ENCODE assay signal across 10 cellular contexts in the genomic region with DNA sequence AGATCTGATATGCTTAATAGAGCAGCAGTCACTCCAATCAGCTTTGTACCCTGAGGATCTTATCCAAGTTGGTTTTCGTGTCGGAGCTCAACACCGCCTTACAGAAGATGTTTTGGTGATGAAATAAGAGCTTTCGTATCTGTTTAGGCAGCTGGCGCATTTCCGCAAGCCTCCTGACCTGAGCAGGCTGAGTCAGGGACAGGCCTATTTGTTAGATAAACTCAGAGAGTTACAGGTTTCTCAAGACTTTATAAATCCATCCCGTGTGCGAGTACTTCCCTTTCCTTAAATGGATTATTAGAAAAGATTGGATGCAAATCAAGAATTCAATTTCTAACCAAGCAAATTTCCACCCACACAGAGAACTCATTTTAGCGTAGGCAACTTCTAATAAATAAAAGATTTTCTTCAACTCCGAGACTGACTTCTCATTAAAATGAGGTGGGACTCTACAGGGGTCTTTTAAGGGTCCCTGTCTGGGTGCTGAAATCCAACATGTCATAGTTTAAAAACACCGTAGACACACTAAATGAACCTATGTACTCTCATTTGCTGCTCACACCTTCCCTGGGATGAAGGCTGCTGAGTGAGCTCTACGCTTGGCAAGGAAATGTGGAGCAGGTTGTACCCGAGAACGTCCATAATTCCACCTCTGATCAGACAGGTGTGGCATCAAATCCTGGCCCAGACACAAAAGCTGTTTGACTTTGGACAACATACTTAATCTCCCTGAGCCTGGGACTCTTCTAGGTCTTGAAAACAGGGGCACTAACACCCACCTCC.
DNase-seq lines count a peak whose midpoint lies in the region; ATAC-seq and TF ChIP-seq lines count a peak whose summit lies in the region.
"Had no signal": no experiment of that assay in that cellular context is flagged by ENCODE, and none has a peak within 500 bp of the region (broad histone marks: within the 10 kb centered on the region; RNA-seq: fewer than 3 reads in every experiment).

No MANE protein-coding gene starts in this region.

- intact Hi-C loops in HCT116 (cut with micrococcal nuclease) (no loop called here), MCF 10A (cut with micrococcal nuclease) (loop anchor here (5.0 kb wide), 2 partner anchors 79 to 154 kb away; no protein-coding TSS in a partner anchor), stomach (cut with DNase I; ENCODE audit: low total_unique reads) (no loop called here)

- BruUV-seq in HCT116 (replicated peaks; lab: Mats Ljungman, UMichigan) (no TSS peak), MCF 10A (replicated peaks; lab: Mats Ljungman, UMichigan) (TSS peak; percentile 91)

- POLR2A ChIA-PET in HCT116 (lab: Charles Lee) (no interaction called here), MCF 10A (lab: Yijun Ruan, JAX) (interaction anchor here (0.7 to 2.3 kb wide), 11 partner anchors 17 to 135 kb away, joined by 3 to 10 read pairs (median 4); a partner anchor contains a TSS)

- no peaks in the 10 kb centered on the region for H3K79me2 ChIP-seq in HCT116 (ENCODE audit: insufficient read depth, low read length)

- peak overlapping the region; percentile 93 for H3K27ac Mint-ChIP-seq in MCF 10A (ENCODE audit: low read depth, unreplicated experiment)
- no peak overlapping the region for H3K27ac Mint-ChIP-seq in osteocyte (ENCODE audit: unreplicated experiment)

- CTCF ChIA-PET in HCT116 (lab: Charles Lee) (no interaction called here), MCF 10A (lab: Yijun Ruan, JAX) (interaction anchor here (0.6 to 0.7 kb wide), 3 partner anchors 94 to 144 kb away, joined by 3 read pairs; no protein-coding TSS in a partner anchor)

- TF ChIP-seq RAD21 in HCT116 (IDR thresholded peaks at IDR 0.05; ENCODE audit: low read depth) = no peak

- H3K9me3 Mint-ChIP-seq in MCF 10A (ENCODE audit: unreplicated experiment) (no peaks in the 10 kb centered on the region), osteocyte (ENCODE audit: unreplicated experiment) (no peaks in the 10 kb centered on the region)

- no peaks in the 10 kb centered on the region for H3K9me2 ChIP-seq in HCT116 (ENCODE audit: insufficient read depth)

- H3K9ac ChIP-seq in HCT116 (ENCODE audit: low read length) = peak overlapping the region; percentile 32; the same call in 1 of the 2 replicates

- peaks cover 25% of the 10 kb centered on the region for H3K4me1 Mint-ChIP-seq in MCF 10A (ENCODE audit: insufficient read depth, unreplicated experiment)
- H3K4me1 Mint-ChIP-seq in osteocyte (ENCODE audit: unreplicated experiment) = peaks cover 22% of the 10 kb centered on the region

- no peak for TF ChIP-seq EP300 in stomach (IDR thresholded peaks at IDR 0.05)

- TF ChIP-seq POLR2A in HCT116 (IDR thresholded peaks at IDR 0.05; ENCODE audit: borderline replicate concordance, extremely low read depth, insufficient read depth, insufficient read length) = no peak
- TF ChIP-seq POLR2A in stomach (IDR thresholded peaks at IDR 0.05) = no peak

- no peak overlapping the region for H3K4me3 ChIP-seq in HCT116 (replicated peaks in 1 of 2; ENCODE audit: low read depth in 1 of 2, low read length in 2 of 2)
- H3K4me3 ChIP-seq in kidney epithelial cell (ENCODE audit: low read depth, low read length) = no peak overlapping the region
- H3K4me3 ChIP-seq in stomach = no peak overlapping the region

- no peak for DNase-seq in HCT116 (ENCODE audit: low read depth, low spot score)
- DNase-seq in MCF 10A (ENCODE audit: unreplicated experiment) = peak; percentile 94
- peak; percentile 72 for DNase-seq in kidney epithelial cell (ENCODE audit: low read depth)
- peak; percentile 68 for DNase-seq in stomach
- DNase-seq in osteocyte (ENCODE audit: extremely low spot score, unreplicated experiment) = no peak
- DNase-seq in NCI-H510A (lab: John Stamatoyannopoulos, UW) = no peak
- DNase-seq in HuH-7 (ENCODE audit: low spot score) = no peak
- no peak for DNase-seq in NCI-H82 (lab: John Stamatoyannopoulos, UW)
- DNase-seq: activated CD4-positive, alpha-beta T cell treated with anti-CD3 and anti-CD28 coated beads, Interleukin-2, amount 50 U/mL, for 1 hour; occipital lobe had no signal

- peaks cover 15 to 61% of the 10 kb centered on the region in 2 experiments for H3K4me1 ChIP-seq in HCT116 (ENCODE audit: control insufficient read depth in 1 of 2, insufficient read depth in 2 of 2, low read length in 2 of 2)
- H3K4me1 ChIP-seq in stomach = peaks cover under 1 to 21% (median 15%) of the 10 kb centered on the region in 4 donors

- no peaks in the 10 kb centered on the region for H4K20me1 ChIP-seq in HCT116 (ENCODE audit: insufficient read depth)

- no peak for TF ChIP-seq CTCF in HCT116 (IDR thresholded peaks at IDR 0.05 in 2 of 3, conservative IDR thresholded peaks at IDR 0.05 in 1 of 3; ENCODE audit: borderline replicate concordance in 1 of 3, insufficient read depth in 1 of 3, low read depth in 2 of 3, low read length in 2 of 3)
- TF ChIP-seq CTCF in MCF 10A (IDR thresholded peaks at IDR 0.05; ENCODE audit: unreplicated experiment) = no peak
- TF ChIP-seq CTCF in kidney epithelial cell (IDR thresholded peaks at IDR 0.05; ENCODE audit: insufficient read depth, low read length, poor library complexity, severe bottlenecking) = no peak
- no peak for TF ChIP-seq CTCF in stomach (IDR thresholded peaks at IDR 0.05)
- no peak for TF ChIP-seq CTCF in osteocyte (IDR thresholded peaks at IDR 0.05)

- 0 out of 2 replicates have a peak overlapping the region, but pooled peaks have one; percentile 14 for H3K4me2 ChIP-seq in HCT116 (ENCODE audit: low read length)

- H2AFZ ChIP-seq in HCT116 (ENCODE audit: low read depth, low read length, poor library complexity, severe bottlenecking) = no peak overlapping the region

- H3K27me3 Mint-ChIP-seq in MCF 10A (ENCODE audit: insufficient read depth, unreplicated experiment) = no peaks in the 10 kb centered on the region
- no peaks in the 10 kb centered on the region for H3K27me3 Mint-ChIP-seq in osteocyte (ENCODE audit: unreplicated experiment)

- WGBS in stomach, 5 donors = 38 to 48% (median 39%) methylated on average over 14 of the region's 14 CpGs

- H3K36me3 Mint-ChIP-seq in MCF 10A (ENCODE audit: insufficient read depth, unreplicated experiment) (no peaks in the 10 kb centered on the region), osteocyte (ENCODE audit: unreplicated experiment) (no peaks in the 10 kb centered on the region)

- H3K9me3 ChIP-seq in HCT116 (ENCODE audit: control insufficient read depth in 1 of 2, insufficient read depth in 1 of 2, low read depth in 1 of 2, low read length in 2 of 2) (no peaks in the 10 kb centered on the region), stomach (no peaks in the 10 kb centered on the region)

- no peaks in the 10 kb centered on the region for H3K36me3 ChIP-seq in HCT116 (ENCODE audit: control insufficient read depth in 1 of 2, insufficient read depth in 2 of 2, low read length in 2 of 2)
- no peaks in the 10 kb centered on the region for H3K36me3 ChIP-seq in kidney epithelial cell (ENCODE audit: control insufficient read depth, insufficient read depth, low read length)
- no peaks in the 10 kb centered on the region for H3K36me3 ChIP-seq in stomach

- H3K27ac ChIP-seq in HCT116 (ENCODE audit: low read depth, low read length) = peak overlapping the region; percentile 50
- H3K27ac ChIP-seq in stomach = peak overlapping the region; percentile 51 to 82 (median 76)

- H3K27me3 ChIP-seq in HCT116 (ENCODE audit: insufficient read depth, low read length) (no peaks in the 10 kb centered on the region), kidney epithelial cell (ENCODE audit: control insufficient read depth, insufficient read depth, low read length) (no peaks in the 10 kb centered on the region), stomach (no peaks in the 10 kb centered on the region)

- no peak for ATAC-seq in HCT116

- RAD21 ChIA-PET in HCT116 (lab: Charles Lee; ENCODE audit: low non-redundant PET in 1 of 2, low total read pairs in 2 of 2, uncharacterized antibody in 2 of 2, unreplicated experiment in 2 of 2) = no interaction called here

- peak overlapping the region; percentile 56 for H3K4me3 Mint-ChIP-seq in MCF 10A (ENCODE audit: unreplicated experiment)
- H3K4me3 Mint-ChIP-seq in osteocyte (ENCODE audit: unreplicated experiment) = no peak overlapping the region

TF ChIP-seq in HCT116, 20 proteins besides CTCF, POLR2A, EP300 and RAD21 (continues in another document):
- TF ChIP-seq POLR2AphosphoS5 (IDR thresholded peaks at IDR 0.05; ENCODE audit: low read depth, low read length) (no peak), EZH2phosphoT487 (IDR thresholded peaks at IDR 0.05; ENCODE audit: borderline replicate concordance) (no peak), ELF1 (IDR thresholded peaks at IDR 0.05; ENCODE audit: borderline replicate concordance, low read depth) (no peak), CEBPB (IDR thresholded peaks at IDR 0.05; ENCODE audit: low read depth) (no peak), ZNF274 (IDR thresholded peaks at IDR 0.05; ENCODE audit: low read depth, low read length) (no peak), SIN3A (IDR thresholded peaks at IDR 0.05; ENCODE audit: low read depth) (no peak), EZH2 (IDR thresholded peaks at IDR 0.05) (no peak), JUND (IDR thresholded peaks at IDR 0.05) (no peak), EGR1 (IDR thresholded peaks at IDR 0.05; ENCODE audit: low read depth) (no peak)
- TF ChIP-seq, protein P1, sequence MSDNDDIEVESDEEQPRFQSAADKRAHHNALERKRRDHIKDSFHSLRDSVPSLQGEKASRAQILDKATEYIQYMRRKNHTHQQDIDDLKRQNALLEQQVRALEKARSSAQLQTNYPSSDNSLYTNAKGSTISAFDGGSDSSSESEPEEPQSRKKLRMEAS (IDR thresholded peaks at IDR 0.05) = no peak
- TF ChIP-seq, protein P2, sequence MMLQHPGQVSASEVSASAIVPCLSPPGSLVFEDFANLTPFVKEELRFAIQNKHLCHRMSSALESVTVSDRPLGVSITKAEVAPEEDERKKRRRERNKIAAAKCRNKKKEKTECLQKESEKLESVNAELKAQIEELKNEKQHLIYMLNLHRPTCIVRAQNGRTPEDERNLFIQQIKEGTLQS (IDR thresholded peaks at IDR 0.05) = no peak
- TF ChIP-seq, protein P3, sequence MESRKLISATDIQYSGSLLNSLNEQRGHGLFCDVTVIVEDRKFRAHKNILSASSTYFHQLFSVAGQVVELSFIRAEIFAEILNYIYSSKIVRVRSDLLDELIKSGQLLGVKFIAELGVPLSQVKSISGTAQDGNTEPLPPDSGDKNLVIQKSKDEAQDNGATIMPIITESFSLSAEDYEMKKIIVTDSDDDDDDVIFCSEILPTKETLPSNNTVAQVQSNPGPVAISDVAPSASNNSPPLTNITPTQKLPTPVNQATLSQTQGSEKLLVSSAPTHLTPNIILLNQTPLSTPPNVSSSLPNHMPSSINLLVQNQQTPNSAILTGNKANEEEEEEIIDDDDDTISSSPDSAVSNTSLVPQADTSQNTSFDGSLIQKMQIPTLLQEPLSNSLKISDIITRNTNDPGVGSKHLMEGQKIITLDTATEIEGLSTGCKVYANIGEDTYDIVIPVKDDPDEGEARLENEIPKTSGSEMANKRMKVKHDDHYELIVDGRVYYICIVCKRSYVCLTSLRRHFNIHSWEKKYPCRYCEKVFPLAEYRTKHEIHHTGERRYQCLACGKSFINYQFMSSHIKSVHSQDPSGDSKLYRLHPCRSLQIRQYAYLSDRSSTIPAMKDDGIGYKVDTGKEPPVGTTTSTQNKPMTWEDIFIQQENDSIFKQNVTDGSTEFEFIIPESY (IDR thresholded peaks at IDR 0.05; ENCODE audit: extremely low read depth, insufficient replicate concordance, low read length) = no peak

Comparison
In these comparisons a context has a peak if more than half of its experiments do, and no peak if none do; other contexts are left out.
1. DNase-seq: peak in MCF 10A (single experiment), kidney epithelial cell (single experiment) and stomach (single experiment); none in HCT116 (single experiment), osteocyte (single experiment), NCI-H510A (single experiment), HuH-7 (single experiment) and NCI-H82 (single experiment).